Comparison of ENCODE assay signal across 11 cellular contexts in genomic region chr1:206924549-206925115, GRCh38. TPM values are rescaled to one million over a fixed set of nuclear protein-coding genes. Genes with fewer than 3 reads are reported as not detected.
A peak's percentile ranks its signal among the peaks of the same experiment; 100 is the strongest.
DNase-seq lines count a peak whose midpoint lies in the region; ATAC-seq lines count a peak whose summit lies in the region.
"Had no signal": no experiment of that assay in that cellular context is flagged by ENCODE, and none has a peak within 500 bp of the region (broad histone marks: within the 10 kb centered on the region; RNA-seq: fewer than 3 reads in every experiment).

No MANE protein-coding gene starts in this region.

- H3K79me2 ChIP-seq in trophoblast cell (ENCODE audit: control insufficient read depth, insufficient read depth, low read length, poor library complexity): no peaks in the 10 kb centered on the region

- no peak overlapping the region for H3K18ac ChIP-seq in trophoblast cell (ENCODE audit: low read length)

- H3K36me3 ChIP-seq in trophoblast cell (ENCODE audit: control insufficient read depth in 1 of 2, insufficient read depth in 2 of 2, low read length in 2 of 2): no peaks in the 10 kb centered on the region

- peaks cover 10% of the 10 kb centered on the region for H3K9me3 ChIP-seq in trophoblast cell (ENCODE audit: insufficient read depth, low read depth, low read length)

- no peak overlapping the region for H2AFZ ChIP-seq in trophoblast cell (ENCODE audit: insufficient read depth, low read length, poor library complexity)

- no peak overlapping the region for H3K4ac ChIP-seq in trophoblast cell (ENCODE audit: low read depth, low read length)

- no peak overlapping the region for H2AK5ac ChIP-seq in trophoblast cell (ENCODE audit: low read length)

- H4K8ac ChIP-seq in trophoblast cell (ENCODE audit: low read depth, low read length): no peak overlapping the region

- H3K27me3 ChIP-seq in trophoblast cell (ENCODE audit: insufficient read depth, low read length): no peaks in the 10 kb centered on the region

- no peak overlapping the region for H3K4me2 ChIP-seq in trophoblast cell (ENCODE audit: low read length)

- no peak overlapping the region for H2BK5ac ChIP-seq in trophoblast cell (ENCODE audit: low read depth, low read length, poor library complexity)

- H4K91ac ChIP-seq in trophoblast cell (ENCODE audit: low read depth, low read length): no peak overlapping the region

- no peak overlapping the region for H3K23ac ChIP-seq in trophoblast cell (ENCODE audit: low read length)

- no peak overlapping the region for H3K27ac ChIP-seq in trophoblast cell (ENCODE audit: low read depth, low read length)

- ATAC-seq in GM18520 (IDR thresholded peaks at IDR 0.05; ENCODE audit: unreplicated experiment): peak; percentile 5
- peak; percentile 17 for ATAC-seq in GM21576 (IDR thresholded peaks at IDR 0.05; ENCODE audit: unreplicated experiment)
- ATAC-seq in HG03442 (IDR thresholded peaks at IDR 0.05; ENCODE audit: unreplicated experiment): peak; percentile 16

- no peak overlapping the region for H4K12ac ChIP-seq in trophoblast cell (ENCODE audit: low read depth, low read length)

- H3K9ac ChIP-seq in trophoblast cell (ENCODE audit: low read length): no peak overlapping the region

- H2BK12ac ChIP-seq in trophoblast cell (ENCODE audit: low read length): no peak overlapping the region

- no peaks in the 10 kb centered on the region for H3K79me1 ChIP-seq in trophoblast cell (ENCODE audit: low read length)

- DNase-seq in trophoblast cell: no peak
- DNase-seq in head of caudate nucleus: no peak
- no peak for DNase-seq in epidermal melanocyte (ENCODE audit: insufficient read length, low spot score)
- no peak for DNase-seq in activated CD4-positive, CD25-positive, alpha-beta regulatory T cell (lab: John Stamatoyannopoulos, UW)
- DNase-seq in cerebellum (ENCODE audit: low spot score): no peak
- DNase-seq: NCI-H1105 treated with DMSO at 0.1 percent for 48 hours had no signal

- no CpG with 5 or more reads among the region's 10 CpGs for WGBS in trophoblast cell (ENCODE audit: extremely low coverage, insufficient coverage, insufficient read length)

- H3K4me3 ChIP-seq in trophoblast cell (ENCODE audit: low read depth, low read length): peak overlapping the region; percentile 45

- no peak overlapping the region for H2BK120ac ChIP-seq in trophoblast cell (ENCODE audit: insufficient read depth, low read length, poor library complexity)

- no peak overlapping the region for H3K14ac ChIP-seq in trophoblast cell (ENCODE audit: low read length)

- H3K4me1 ChIP-seq in trophoblast cell (ENCODE audit: control insufficient read depth in 1 of 2, insufficient read depth in 2 of 2, low read length in 2 of 2): no peaks in the 10 kb centered on the region

- intact Hi-C loops in head of caudate nucleus (cut with DNase I): no loop called here

RNA-seq across cellular contexts. Expression of gene FCMR, which starts 2.9 kb away (rescaled TPM):
- 0.07 and 0.19 TPM in 2 replicates for polyA plus RNA-seq in trophoblast cell (2013)
- not detected for total RNA-seq in cerebellum
- total RNA-seq: mesothelial cell of epicardium had no signal

RNA-seq across cellular contexts. Expression of gene PIGR, which starts 21.6 kb away (rescaled TPM):
- polyA plus RNA-seq in trophoblast cell (2013): not detected in 2 replicates
- total RNA-seq in cerebellum: 3.5 TPM
- total RNA-seq: mesothelial cell of epicardium had no signal

RNA-seq across cellular contexts. Expression of gene IL24, which starts 27.4 kb away (rescaled TPM):
- polyA plus RNA-seq in trophoblast cell (2013): 0.06 TPM in 1 of 2 replicates, not detected in the other
- not detected for total RNA-seq in cerebellum
- total RNA-seq: mesothelial cell of epicardium had no signal
- polyA plus RNA-seq: esophagus had no signal

RNA-seq across cellular contexts. Expression of gene FCAMR, which starts 45.6 kb away (rescaled TPM):
- 0.01 TPM in 1 of 2 replicates, not detected in the other for polyA plus RNA-seq in trophoblast cell (2013)
- total RNA-seq in cerebellum: not detected
- total RNA-seq: mesothelial cell of epicardium had no signal

RNA-seq across cellular contexts. Expression of gene IL20, which starts 59.2 kb away (rescaled TPM):
- not detected in 2 replicates for polyA plus RNA-seq in trophoblast cell (2013)
- not detected for total RNA-seq in cerebellum
- total RNA-seq: mesothelial cell of epicardium had no signal
